25 cellular contexts compared by ENCODE assay signal in genomic region chr18:37430346-37431076, GRCh38.
DNase-seq lines count a peak whose midpoint lies in the region; FAIRE-seq and TF ChIP-seq lines count a peak whose summit lies in the region.
"Had no signal": no experiment of that assay in that cellular context is flagged by ENCODE, and none has a peak within 500 bp of the region (broad histone marks: within the 10 kb centered on the region; RNA-seq: fewer than 3 reads in every experiment).

No MANE protein-coding gene starts in this region.

- H3K27me3 ChIP-seq in WERI-Rb-1 (ENCODE audit: insufficient read depth, low read depth, severe bottlenecking) (no peaks in the 10 kb centered on the region), osteoblast (ENCODE audit: insufficient read depth, low read length) (peaks cover 10% of the 10 kb centered on the region)
- H3K27me3 ChIP-seq: ascending aorta, foreskin keratinocyte, right atrium auricular region had no signal

- H3K36me3 ChIP-seq in WERI-Rb-1 = no peaks in the 10 kb centered on the region
- H3K36me3 ChIP-seq in osteoblast (ENCODE audit: insufficient read depth, low read length) = no peaks in the 10 kb centered on the region
- H3K36me3 ChIP-seq: ascending aorta, right atrium auricular region had no signal

- H3K9me3 ChIP-seq in WERI-Rb-1 (ENCODE audit: severe bottlenecking) (no peaks in the 10 kb centered on the region), osteoblast (ENCODE audit: low read depth, low read length) (no peaks in the 10 kb centered on the region)
- H3K9me3 ChIP-seq: ascending aorta, right atrium auricular region had no signal

- TF ChIP-seq CTCF in WERI-Rb-1 (IDR thresholded peaks at IDR 0.05; ENCODE audit: low read depth, low read length) = peak; percentile 57
- no peak for TF ChIP-seq CTCF in osteoblast (IDR thresholded peaks at IDR 0.05; ENCODE audit: extremely low read depth, low read depth, low read length)

- H3K4me2 ChIP-seq in osteoblast (ENCODE audit: insufficient read depth, low read length) = no peak overlapping the region

- FAIRE-seq in GM19239 (lab: Jason Lieb, UNC) = no peak
- FAIRE-seq: A204.1, D721Med, GM12891, urothelium cell line had no signal

- no peaks in the 10 kb centered on the region for H3K79me2 ChIP-seq in osteoblast (ENCODE audit: insufficient read depth, low read length)

- no peaks in the 10 kb centered on the region for H3K4me1 ChIP-seq in osteoblast (ENCODE audit: insufficient read depth, low read length)
- H3K4me1 ChIP-seq: ascending aorta, right atrium auricular region had no signal

- no peaks in the 10 kb centered on the region for H4K20me1 ChIP-seq in osteoblast (ENCODE audit: insufficient read depth, low read length)

- DNase-seq in NCI-H748 (lab: John Stamatoyannopoulos, UW; ENCODE audit: unreplicated experiment) (peak; percentile 32), NCI-H748 treated with DMSO at 0.1 percent for 48 hours (lab: John Stamatoyannopoulos, UW) (no peak), WERI-Rb-1 (peak; percentile 60), osteoblast (ENCODE audit: insufficient read length, low spot score, missing footprints) (peak; percentile 55), GF-D8 (lab: John Stamatoyannopoulos, UW) (no peak), GM19239 (ENCODE audit: insufficient read length, low spot score) (no peak), HT-29 (ENCODE audit: low spot score) (no peak)
- DNase-seq in Jurkat, Clone E6-1 (ENCODE audit: low read depth, low spot score) = peak; percentile 59
- DNase-seq: activated CD4-positive, CD25-positive, alpha-beta regulatory T cell treated with anti-CD3 and anti-CD28 coated beads, Interleukin-2, amount 50 U/mL, for 72 hours; activated CD8-positive, alpha-beta memory T cell treated with anti-CD3 and anti-CD28 coated beads for 24 hours; activated T-cell treated with anti-CD3 and anti-CD28 coated beads, Interleukin-2, amount 50 U/mL, for 48 hours; C1 segment of cervical spinal cord; erythroblast; foreskin keratinocyte; left cardiac atrium; naive B cell; NCI-H1417 treated with DMSO at 0.1 percent for 48 hours; stimulated activated CD4-positive, alpha-beta T cell treated with anti-CD3 and anti-CD28 coated beads, Interleukin-12 subunit alpha, Interleukin-12 subunit beta, amount 100 ng/mL, for 4 hours; stimulated activated CD8-positive, alpha-beta memory T cell treated with anti-CD3 and anti-CD28 coated beads, Interleukin-4, amount 100 ng/mL, for 48 hours had no signal

- H2AFZ ChIP-seq in osteoblast (ENCODE audit: low read length) = no peak overlapping the region

- no peak overlapping the region for H3K4me3 ChIP-seq in Jurkat, Clone E6-1 (ENCODE audit: low read length)
- no peak overlapping the region for H3K4me3 ChIP-seq in WERI-Rb-1 (ENCODE audit: low read depth, low read length)
- H3K4me3 ChIP-seq in osteoblast (ENCODE audit: insufficient read depth, low read length) = no peak overlapping the region
- H3K4me3 ChIP-seq: ascending aorta, right atrium auricular region had no signal

- no peak overlapping the region for H3K27ac ChIP-seq in WERI-Rb-1
- H3K27ac ChIP-seq in osteoblast (ENCODE audit: low read depth, low read length) = no peak overlapping the region
- H3K27ac ChIP-seq: ascending aorta, foreskin keratinocyte, right atrium auricular region had no signal

Comparison
In these comparisons a context has a peak if more than half of its experiments do, and no peak if none do; other contexts are left out.
1. DNase-seq: peak in NCI-H748 (single experiment), Jurkat, Clone E6-1 (single experiment), WERI-Rb-1 (single experiment) and osteoblast (single experiment); none in NCI-H748 treated with DMSO at 0.1 percent for 48 hours (single experiment), GF-D8 (single experiment), GM19239 (single experiment) and HT-29 (single experiment).